In genomic region chr17:56936697-56937322, GRCh38 we compare ENCODE assay signal across 12 cellular contexts.
"Had no signal": no experiment of that assay in that cellular context is flagged by ENCODE, and none has a peak within 500 bp of the region (broad histone marks: within the 10 kb centered on the region; RNA-seq: fewer than 3 reads in every experiment).

No MANE protein-coding gene starts in this region.

- H3K4me3 ChIP-seq: thyroid gland, uterus had no signal

- H3K27me3 ChIP-seq: thyroid gland, uterus had no signal

- DNase-seq: activated CD4-positive, alpha-beta memory T cell treated with anti-CD3 and anti-CD28 coated beads, Interleukin-2, amount 10 ng/mL, durations not matched to agents 7 days and 5 days; activated CD4-positive, alpha-beta T cell treated with anti-CD3 and anti-CD28 coated beads for 1 hour; activated naive CD4-positive, alpha-beta T cell treated with anti-CD3 and anti-CD28 coated beads for 36 hours; cortex of kidney; hippocampal formation; SIG-M5; stimulated activated CD4-positive, alpha-beta T cell treated with anti-CD3 and anti-CD28 coated beads, Interleukin-2, amount 100 ng/mL, for 48 hours; stimulated activated naive CD4-positive, alpha-beta T cell treated with Interleukin-2 at 50 U/mL for 16 hours; T-helper 9 cell; thyroid gland; uterus had no signal

- H3K9me3 ChIP-seq: thyroid gland, uterus had no signal

- H3K9me3 Mint-ChIP-seq: activated CD4-positive, alpha-beta memory T cell treated with anti-CD3 and anti-CD28 coated beads, Interleukin-2, amount 10 ng/mL, durations not matched to agents 7 days and 5 days; activated naive CD4-positive, alpha-beta T cell treated with anti-CD3 and anti-CD28 coated beads for 36 hours; central memory CD8-positive, alpha-beta T cell had no signal

- H3K4me1 ChIP-seq: thyroid gland, uterus had no signal

- H3K4me3 Mint-ChIP-seq: activated CD4-positive, alpha-beta memory T cell treated with anti-CD3 and anti-CD28 coated beads, Interleukin-2, amount 10 ng/mL, durations not matched to agents 7 days and 5 days; activated naive CD4-positive, alpha-beta T cell treated with anti-CD3 and anti-CD28 coated beads for 36 hours; central memory CD8-positive, alpha-beta T cell had no signal

- H3K36me3 ChIP-seq: uterus had no signal

- H3K27ac Mint-ChIP-seq: activated naive CD4-positive, alpha-beta T cell treated with anti-CD3 and anti-CD28 coated beads for 36 hours had no signal

- H3K27me3 Mint-ChIP-seq: activated CD4-positive, alpha-beta memory T cell treated with anti-CD3 and anti-CD28 coated beads, Interleukin-2, amount 10 ng/mL, durations not matched to agents 7 days and 5 days; central memory CD8-positive, alpha-beta T cell had no signal

- H3K4me1 Mint-ChIP-seq: central memory CD8-positive, alpha-beta T cell had no signal
